1 cellular context compared by ENCODE assay signal in the genomic region with DNA sequence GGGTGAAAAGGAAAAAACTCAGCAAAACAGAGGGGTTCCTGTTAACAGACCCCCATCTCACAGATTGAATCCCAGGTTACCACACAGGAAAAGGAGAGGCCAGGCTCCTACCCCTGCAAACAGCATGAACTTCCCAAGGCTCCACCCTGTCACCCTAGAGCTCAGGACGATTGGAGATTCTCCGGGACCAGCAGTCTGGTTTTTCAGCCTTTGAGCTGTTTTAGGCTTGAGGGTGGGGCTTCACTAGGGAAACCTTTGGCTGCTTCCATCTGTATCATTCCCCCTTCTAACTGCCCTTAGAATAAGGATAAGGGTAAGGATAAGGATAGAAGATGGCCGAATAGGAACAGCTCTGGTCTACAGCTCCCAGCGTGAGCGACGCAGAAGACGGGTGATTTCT.
TF ChIP-seq lines count a peak whose summit lies in the region.

No MANE protein-coding gene starts in this region.

TF ChIP-seq in A549, 52 proteins besides CTCF, POLR2A, EP300 and RAD21 (continued from another document):
- TF ChIP-seq MAZ (IDR thresholded peaks at IDR 0.05; ENCODE audit: borderline replicate concordance, low read depth, low read length) = no peak
